13 cellular contexts compared by ENCODE assay signal in genomic region chr18:12031836-12032235, GRCh38. TPM values are rescaled to one million over a fixed set of nuclear protein-coding genes. Genes with fewer than 3 reads are reported as not detected.
A peak's percentile ranks its signal among the peaks of the same experiment; 100 is the strongest.
DNase-seq lines count a peak whose midpoint lies in the region; ATAC-seq and TF ChIP-seq lines count a peak whose summit lies in the region.
"Had no signal": no experiment of that assay in that cellular context is flagged by ENCODE, and none has a peak within 500 bp of the region (broad histone marks: within the 10 kb centered on the region; RNA-seq: fewer than 3 reads in every experiment).

No MANE protein-coding gene starts in this region.

- H3K36me3 ChIP-seq in Karpas-422 (ENCODE audit: insufficient read depth, low read length) (no peaks in the 10 kb centered on the region), hepatocyte (replicated peaks; ENCODE audit: insufficient read depth, low read depth) (no peaks in the 10 kb centered on the region)

- no peak overlapping the region for H3K9ac ChIP-seq in Karpas-422 (ENCODE audit: low read length)

- H3K79me2 ChIP-seq in Karpas-422 (ENCODE audit: low read length): no peaks in the 10 kb centered on the region
- no peaks in the 10 kb centered on the region for H3K79me2 ChIP-seq in hepatocyte

- WGBS in right cardiac atrium: 53% methylated on average over 7 of the region's 7 CpGs
- whole genome bisulfite sequencing in hepatocyte (ENCODE audit: low lambda C conversion rate, missing lambda C conversion rate): 86% methylated on average over 7 of the region's 7 CpGs

- H3K9me2 ChIP-seq in Karpas-422 (replicated peaks; ENCODE audit: insufficient read depth, low read length): no peaks in the 10 kb centered on the region
- no peaks in the 10 kb centered on the region for H3K9me2 ChIP-seq in hepatocyte (replicated peaks; ENCODE audit: insufficient read depth)

- intact Hi-C loops in right cardiac atrium (cut with DNase I): loop anchor here in 1 of 4 donors (10.0 kb wide), 2 partner anchors 297 to 377 kb away; no protein-coding TSS in a partner anchor

- ATAC-seq in right cardiac atrium (no peak), GM18505 (IDR thresholded peaks at IDR 0.05; ENCODE audit: unreplicated experiment) (no peak)
- ATAC-seq: effector memory CD8-positive, alpha-beta T cell had no signal

- H2AFZ ChIP-seq in Karpas-422 (ENCODE audit: low read length) (no peak overlapping the region), hepatocyte (no peak overlapping the region)

- H3K4me1 ChIP-seq in right cardiac atrium (ENCODE audit: control insufficient read depth, insufficient read depth, low read length) (no peaks in the 10 kb centered on the region), Karpas-422 (ENCODE audit: low read length) (no peaks in the 10 kb centered on the region), hepatocyte (ENCODE audit: insufficient read depth) (no peaks in the 10 kb centered on the region)

- no peak for TF ChIP-seq CTCF in HFF-Myc (IDR thresholded peaks at IDR 0.05; ENCODE audit: low read depth, low read length, missing control alignments)
- no peak for TF ChIP-seq CTCF in coronary artery (IDR thresholded peaks at IDR 0.05)
- no peak for TF ChIP-seq CTCF in hepatocyte (IDR thresholded peaks at IDR 0.05; ENCODE audit: poor library complexity)

- H3K27ac ChIP-seq in coronary artery (no peak overlapping the region), right cardiac atrium (ENCODE audit: low read length) (no peak overlapping the region), Karpas-422 (ENCODE audit: low read length) (no peak overlapping the region), hepatocyte (no peak overlapping the region)

- peak; percentile 12 for DNase-seq in HFF-Myc (ENCODE audit: extremely low read depth, low read depth)
- peak; percentile 69 for DNase-seq in coronary artery (ENCODE audit: low spot score)
- peak in 2 of 3 donors; percentile 46 to 74 for DNase-seq in right cardiac atrium
- peak; percentile 78 for DNase-seq in stromal cell of bone marrow (ENCODE audit: low read depth)
- no peak for DNase-seq in NCI-H226
- DNase-seq in Karpas-422: no peak
- no peak for DNase-seq in hepatocyte (ENCODE audit: low spot score)
- DNase-seq: activated B cell treated with CpG ODN at 0.5 μM for 24 hours; amniotic stem cell; CD4-positive, alpha-beta memory T cell; effector memory CD8-positive, alpha-beta T cell; MM.1S had no signal

- H4K20me1 ChIP-seq in Karpas-422 (ENCODE audit: insufficient read depth, low read depth, low read length) (no peaks in the 10 kb centered on the region), hepatocyte (ENCODE audit: insufficient read depth, poor library complexity, severe bottlenecking) (no peaks in the 10 kb centered on the region)

- H3K9me3 ChIP-seq in right cardiac atrium (ENCODE audit: control insufficient read depth, low read length) (no peaks in the 10 kb centered on the region), Karpas-422 (ENCODE audit: low read length) (no peaks in the 10 kb centered on the region), hepatocyte (ENCODE audit: low read depth) (no peaks in the 10 kb centered on the region)

- no peaks in the 10 kb centered on the region for H3K27me3 ChIP-seq in right cardiac atrium (ENCODE audit: control insufficient read depth, insufficient read depth)
- no peaks in the 10 kb centered on the region for H3K27me3 ChIP-seq in Karpas-422 (ENCODE audit: low read length)
- H3K27me3 ChIP-seq in hepatocyte: no peaks in the 10 kb centered on the region

- no peak overlapping the region for H3K4me3 ChIP-seq in HFF-Myc (replicated peaks; ENCODE audit: low read depth, low read length)
- no peak overlapping the region for H3K4me3 ChIP-seq in coronary artery
- no peak overlapping the region for H3K4me3 ChIP-seq in right cardiac atrium (ENCODE audit: low read length)
- no peak overlapping the region for H3K4me3 ChIP-seq in Karpas-422 (ENCODE audit: low read length)
- H3K4me3 ChIP-seq in hepatocyte: no peak overlapping the region

- no peak for TF ChIP-seq POLR2A in GM18505 (IDR thresholded peaks at IDR 0.05; ENCODE audit: borderline replicate concordance, extremely low read depth, insufficient read depth, insufficient read length)

- H3K4me2 ChIP-seq in Karpas-422 (ENCODE audit: low read depth, low read length, poor library complexity, severe bottlenecking) (no peak overlapping the region), hepatocyte (no peak overlapping the region)

RNA-seq across cellular contexts. Expression of gene IMPA2, which starts 50.5 kb away (rescaled TPM):
- total RNA-seq in right cardiac atrium (10 to 100 TPM; 19.8 to 26.9 (median 23.1) TPM), hepatocyte (72.4 and 75.6 TPM in 2 replicates)
- polyA plus RNA-seq in right cardiac atrium (21.9 TPM), hepatocyte (116 and 130 TPM in 2 replicates)
- total RNA-seq in Karpas-422 (2014; rRNA removed; shearing (Covaris generic); ENCODE audit: low replicate concordance): 0.89 and 2.1 TPM in 2 replicates

Comparison
In these comparisons a context has a peak if more than half of its experiments do, and no peak if none do; other contexts are left out.
1. DNase-seq: peak in HFF-Myc (single experiment), coronary artery (single experiment), right cardiac atrium (2 of 3) and stromal cell of bone marrow (single experiment); none in NCI-H226 (single experiment), Karpas-422 (single experiment) and hepatocyte (single experiment).